In genomic region chr12:116427200-116427932, GRCh38 we compare ENCODE assay signal across 14 cellular contexts.
DNase-seq lines count a peak whose midpoint lies in the region; ATAC-seq and TF ChIP-seq lines count a peak whose summit lies in the region.
"Had no signal": no experiment of that assay in that cellular context is flagged by ENCODE, and none has a peak within 500 bp of the region (broad histone marks: within the 10 kb centered on the region; RNA-seq: fewer than 3 reads in every experiment).

No MANE protein-coding gene starts in this region.

- H3K4me3 ChIP-seq in GM23248 (no peak overlapping the region), Panc1 (ENCODE audit: low read depth in 2 of 2, low read length in 2 of 2) (peak overlapping the region; percentile 1 to 49; a peak in 3 of 4 replicates)
- H3K4me3 ChIP-seq: body of pancreas, suprapubic skin had no signal

- intact Hi-C loops in Panc1 (cut with micrococcal nuclease; ENCODE audit: unreplicated experiment) = loop anchor here (2.0 kb wide), 1 partner anchor 149 kb away; no protein-coding TSS in a partner anchor
- intact Hi-C loops in left colon (cut with DNase I, micrococcal nuclease) = no loop called here

- no peak overlapping the region for H3K27ac Mint-ChIP-seq in glutamatergic neuron (ENCODE audit: unreplicated experiment)
- H3K27ac Mint-ChIP-seq in progenitor cell of endocrine pancreas = peak overlapping the region; percentile 87

- peak overlapping the region; percentile 25; the same call in 1 of the 2 replicates for H3K9ac ChIP-seq in GM23248

- H3K4me3 Mint-ChIP-seq in glutamatergic neuron (ENCODE audit: unreplicated experiment) (peak overlapping the region; percentile 45), progenitor cell of endocrine pancreas (ENCODE audit: low read depth) (peak overlapping the region; percentile 36)

- H3K9me2 ChIP-seq in GM23248 (ENCODE audit: insufficient read depth) = no peaks in the 10 kb centered on the region

- H3K27me3 Mint-ChIP-seq in glutamatergic neuron (ENCODE audit: unreplicated experiment) (peaks cover 4% of the 10 kb centered on the region), progenitor cell of endocrine pancreas (peaks cover 14% of the 10 kb centered on the region)

- H3K36me3 ChIP-seq in GM23248 (ENCODE audit: low read depth) (no peaks in the 10 kb centered on the region), Panc1 (ENCODE audit: control insufficient read depth, insufficient read depth, low read length) (no peaks in the 10 kb centered on the region)
- H3K36me3 ChIP-seq: suprapubic skin had no signal

- peak overlapping the region; percentile 19 for H3K4me2 ChIP-seq in GM23248 (ENCODE audit: unreplicated experiment)

- ATAC-seq in Panc1 (peak; percentile 81), GM19397 (IDR thresholded peaks at IDR 0.05; ENCODE audit: unreplicated experiment) (no peak), left colon (no peak)
- ATAC-seq: activated CD4-positive, CD25-positive, alpha-beta regulatory T cell treated with anti-CD3 and anti-CD28 coated beads, Interleukin-2, amount 50 U/mL, for 24 hours had no signal

- no peaks in the 10 kb centered on the region for H4K20me1 ChIP-seq in GM23248 (ENCODE audit: insufficient read depth)

- H3K27ac ChIP-seq in GM23248 (peak overlapping the region; percentile 63), Panc1 (ENCODE audit: low read length) (peak overlapping the region; percentile 99)
- H3K27ac ChIP-seq: body of pancreas, suprapubic skin had no signal

- peaks cover 4% of the 10 kb centered on the region for H3K4me1 Mint-ChIP-seq in glutamatergic neuron (ENCODE audit: low read depth, unreplicated experiment)
- H3K4me1 Mint-ChIP-seq in progenitor cell of endocrine pancreas (ENCODE audit: low read depth) = peaks cover 18% of the 10 kb centered on the region

- H3K4me1 ChIP-seq in GM23248 (ENCODE audit: insufficient read depth) = peaks cover 31% of the 10 kb centered on the region
- H3K4me1 ChIP-seq in Panc1 (ENCODE audit: control insufficient read depth, insufficient read depth, low read length) = peaks cover 31% of the 10 kb centered on the region
- H3K4me1 ChIP-seq: body of pancreas had no signal

- H3K9me3 ChIP-seq in GM23248 (ENCODE audit: low read depth) = no peaks in the 10 kb centered on the region
- no peaks in the 10 kb centered on the region; the same call in 1 of the 2 replicates for H3K9me3 ChIP-seq in Panc1 (ENCODE audit: control insufficient read depth, insufficient read depth, low read depth, low read length)
- H3K9me3 ChIP-seq: body of pancreas, suprapubic skin had no signal

- no peaks in the 10 kb centered on the region for H3K79me2 ChIP-seq in GM23248 (ENCODE audit: insufficient read depth)

- no peaks in the 10 kb centered on the region for H3K27me3 ChIP-seq in GM23248 (replicated peaks; ENCODE audit: insufficient read depth)
- H3K27me3 ChIP-seq in Panc1 (ENCODE audit: control insufficient read depth, insufficient read depth, low read length) = no peaks in the 10 kb centered on the region
- H3K27me3 ChIP-seq: body of pancreas, suprapubic skin had no signal

- H3F3A ChIP-seq in GM23248 (ENCODE audit: insufficient read depth) = peaks cover 30% of the 10 kb centered on the region

- in situ Hi-C loops in GM23248 (cut with MboI) = no loop called here
- in situ Hi-C loops in Panc1 (cut with HindIII; ENCODE audit: low pct_unique_long_range_greater_than_20kb, low sequenced_read_pairs) = no loop called here

- CTCF ChIA-PET in Panc1 (lab: Charles Lee) = interaction anchor here (0.5 to 0.6 kb wide), 3 partner anchors 21 to 281 kb away, joined by 4 to 16 read pairs (median 8); no protein-coding TSS in a partner anchor

- no TSS peak for BruUV-seq in Panc1 (replicated peaks; lab: Mats Ljungman, UMichigan)

- peak overlapping the region; percentile 41 for H2AFZ ChIP-seq in GM23248

- POLR2A ChIA-PET in Panc1 (lab: Charles Lee) = interaction anchor here (0.6 to 0.8 kb wide), 2 partner anchors 64 to 151 kb away, joined by 3 read pairs; no protein-coding TSS in a partner anchor

- DNase-seq in GM23248 (peak; percentile 53), Panc1 (ENCODE audit: low read depth, low spot score) (no peak), glutamatergic neuron (no peak), progenitor cell of endocrine pancreas (ENCODE audit: low spot score, unreplicated experiment) (no peak), left colon (no peak), nucleus accumbens (lab: John Stamatoyannopoulos, UW) (no peak)
- DNase-seq in activated CD4-positive, alpha-beta T cell treated with anti-CD3 and anti-CD28 coated beads, Interleukin-2, amount 50 U/mL, for 48 hours = no peak
- DNase-seq: activated T-cell treated with anti-CD3 and anti-CD28 coated beads, Interleukin-2, amount 50 U/mL, for 48 hours; COR-L47; SIG-M5 had no signal

- TF ChIP-seq CTCF in Panc1 (IDR thresholded peaks at IDR 0.05) = no peak
- TF ChIP-seq CTCF in glutamatergic neuron (IDR thresholded peaks at IDR 0.05; ENCODE audit: partially characterized antibody, unreplicated experiment) = no peak
- TF ChIP-seq CTCF in progenitor cell of endocrine pancreas (IDR thresholded peaks at IDR 0.05; ENCODE audit: unreplicated experiment) = no peak

- 60 to 61% methylated on average over 19 of the region's 19 CpGs for WGBS in GM23248 (ENCODE audit: low coverage in 1 of 2, low lambda C conversion rate in 2 of 2, missing lambda C conversion rate in 2 of 2), 2 experiments

- H3K36me3 Mint-ChIP-seq in glutamatergic neuron (ENCODE audit: unreplicated experiment) (no peaks in the 10 kb centered on the region), progenitor cell of endocrine pancreas (ENCODE audit: insufficient read depth) (no peaks in the 10 kb centered on the region)

- peaks cover 2% of the 10 kb centered on the region for H3K9me3 Mint-ChIP-seq in glutamatergic neuron (ENCODE audit: unreplicated experiment)
- H3K9me3 Mint-ChIP-seq in progenitor cell of endocrine pancreas (ENCODE audit: low read depth) = no peaks in the 10 kb centered on the region
